ENCODE assay signal across 19 cellular contexts in the genomic region with DNA sequence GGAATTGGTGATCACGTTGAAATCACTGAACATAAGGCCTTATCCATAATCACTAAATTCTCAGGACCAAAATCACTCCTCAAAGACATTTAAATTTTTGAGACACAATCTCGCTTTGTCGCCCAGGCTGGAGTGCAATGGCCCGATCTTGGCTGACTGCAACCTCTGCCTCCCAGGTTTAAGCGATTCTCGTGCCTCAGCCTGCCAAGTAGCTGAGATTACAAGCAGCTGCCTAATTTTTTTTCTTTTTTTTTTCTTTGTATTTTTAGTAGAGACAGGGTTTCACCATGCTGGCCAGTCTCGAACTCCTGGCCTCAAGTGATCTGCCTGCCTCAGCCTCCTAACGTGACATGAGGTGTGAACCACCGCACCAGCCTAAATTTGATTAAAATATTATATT.
DNase-seq lines count a peak whose midpoint lies in the region; ATAC-seq and TF ChIP-seq lines count a peak whose summit lies in the region.
"Had no signal": no experiment of that assay in that cellular context is flagged by ENCODE, and none has a peak within 500 bp of the region (broad histone marks: within the 10 kb centered on the region; RNA-seq: fewer than 3 reads in every experiment).

No MANE protein-coding gene starts in this region.

- H3K4me3 ChIP-seq in left ventricle myocardium inferior (no peak overlapping the region), GM23248 (no peak overlapping the region), thoracic aorta (peak overlapping the region; percentile 25)
- H3K4me3 ChIP-seq: BLaER1 had no signal

- intact Hi-C loops in Right ventricle myocardium inferior (cut with DNase I) (no loop called here), left ventricle myocardium inferior (cut with micrococcal nuclease) (no loop called here)

- peak overlapping the region; percentile 22 for H3K27ac Mint-ChIP-seq in nephron progenitor cell
- H3K27ac Mint-ChIP-seq: CD4-positive, alpha-beta memory T cell had no signal

- H3K27ac ChIP-seq in left ventricle myocardium inferior (replicated peaks) (no peak overlapping the region), GM23248 (peak overlapping the region; percentile 4; the same call in 1 of the 2 replicates), thoracic aorta (peak overlapping the region; percentile 8 to 48)
- H3K27ac ChIP-seq: BLaER1, HL-60 had no signal

- H3K9me3 ChIP-seq in left ventricle myocardium inferior (replicated peaks) (no peaks in the 10 kb centered on the region), GM23248 (ENCODE audit: low read depth) (no peaks in the 10 kb centered on the region), thoracic aorta (no peaks in the 10 kb centered on the region)
- H3K9me3 ChIP-seq: BLaER1 had no signal

- H3K27me3 ChIP-seq in left ventricle myocardium inferior (ENCODE audit: low read depth) (no peaks in the 10 kb centered on the region), GM23248 (replicated peaks; ENCODE audit: insufficient read depth) (no peaks in the 10 kb centered on the region), thoracic aorta (replicated peaks; ENCODE audit: insufficient read depth) (no peaks in the 10 kb centered on the region)
- H3K27me3 ChIP-seq: BLaER1 had no signal

- H3K4me1 ChIP-seq in left ventricle myocardium inferior (peaks cover 6% of the 10 kb centered on the region), GM23248 (ENCODE audit: insufficient read depth) (0 out of 2 replicates have a peak, but pooled peaks cover 4% of the 10 kb centered on the region), thoracic aorta (ENCODE audit: control insufficient read depth in 1 of 2, low read depth in 2 of 2) (peaks cover 4 to 9% of the 10 kb centered on the region in 2 donors)
- H3K4me1 ChIP-seq: BLaER1 had no signal

- WGBS in GM23248 (ENCODE audit: low coverage in 1 of 2, low lambda C conversion rate in 2 of 2, missing lambda C conversion rate in 2 of 2), 2 experiments = 84 to 89% methylated on average over 9 of the region's 9 CpGs

- no peak overlapping the region for H3K4me2 ChIP-seq in GM23248 (ENCODE audit: unreplicated experiment)
- H3K4me2 ChIP-seq: BLaER1 had no signal

- H3K79me2 ChIP-seq in GM23248 (ENCODE audit: insufficient read depth) = 0 out of 2 replicates have a peak, but pooled peaks cover 12% of the 10 kb centered on the region

- peaks cover 29% of the 10 kb centered on the region for H3K36me3 ChIP-seq in left ventricle myocardium inferior
- peaks cover 65% of the 10 kb centered on the region for H3K36me3 ChIP-seq in GM23248 (ENCODE audit: low read depth)
- H3K36me3 ChIP-seq in thoracic aorta = peaks cover 4% of the 10 kb centered on the region
- H3K36me3 ChIP-seq: BLaER1 had no signal

- no peak for TF ChIP-seq CTCF in left ventricle myocardium inferior (IDR thresholded peaks at IDR 0.05; ENCODE audit: borderline replicate concordance)
- no peak for TF ChIP-seq CTCF in nephron progenitor cell (IDR thresholded peaks at IDR 0.05)
- TF ChIP-seq CTCF in thoracic aorta (IDR thresholded peaks at IDR 0.05) = no peak

- H3K4me3 Mint-ChIP-seq in nephron progenitor cell = no peak overlapping the region
- H3K4me3 Mint-ChIP-seq: CD14-positive monocyte; CD4-positive, alpha-beta memory T cell; HFFc6 had no signal

- H3K4me1 Mint-ChIP-seq in nephron progenitor cell = no peaks in the 10 kb centered on the region
- H3K4me1 Mint-ChIP-seq: CD14-positive monocyte; CD4-positive, alpha-beta memory T cell had no signal

- H2AFZ ChIP-seq in GM23248 = no peak overlapping the region

- DNase-seq in Right ventricle myocardium inferior (ENCODE audit: missing footprints) = peak; percentile 23
- DNase-seq in left ventricle myocardium inferior = no peak
- no peak for DNase-seq in GM23248
- DNase-seq in nephron progenitor cell = no peak
- DNase-seq in thoracic aorta (ENCODE audit: low spot score) = no peak
- no peak for DNase-seq in NK-92 (lab: John Stamatoyannopoulos, UW; ENCODE audit: unreplicated experiment)
- DNase-seq in DMS53 treated with DMSO at 0.1 percent for 48 hours (lab: John Stamatoyannopoulos, UW; ENCODE audit: unreplicated experiment) = no peak
- DNase-seq: 8988T; CD4-positive, alpha-beta memory T cell; DMS153; DMS79 treated with DMSO at 0.1 percent for 48 hours; GF-D8; GOT3; H7; HFFc6 had no signal

- H3F3A ChIP-seq in GM23248 (ENCODE audit: insufficient read depth) = peaks cover 65% of the 10 kb centered on the region

- no peak overlapping the region for H3K9ac ChIP-seq in GM23248
- H3K9ac ChIP-seq: BLaER1 had no signal

- ATAC-seq in Right ventricle myocardium inferior = no peak
- ATAC-seq in thoracic aorta (ENCODE audit: insufficient number of reproducible peaks, low FRiP score, low read depth) = no peak
- ATAC-seq: HCT116 had no signal

- no peaks in the 10 kb centered on the region for H3K27me3 Mint-ChIP-seq in nephron progenitor cell (ENCODE audit: low read depth, poor library complexity)
- H3K27me3 Mint-ChIP-seq: CD4-positive, alpha-beta memory T cell had no signal

- H4K20me1 ChIP-seq in GM23248 (ENCODE audit: insufficient read depth) = no peaks in the 10 kb centered on the region
- H4K20me1 ChIP-seq: BLaER1 had no signal

- H3K9me3 Mint-ChIP-seq in nephron progenitor cell = peaks cover 17% of the 10 kb centered on the region
- H3K9me3 Mint-ChIP-seq: HFFc6 had no signal

- in situ Hi-C loops in GM23248 (cut with MboI) = no loop called here

- no peaks in the 10 kb centered on the region for H3K9me2 ChIP-seq in GM23248 (ENCODE audit: insufficient read depth)

- H3K36me3 Mint-ChIP-seq in nephron progenitor cell (ENCODE audit: low read depth) = peaks cover 44% of the 10 kb centered on the region
- H3K36me3 Mint-ChIP-seq: CD14-positive monocyte; CD4-positive, alpha-beta memory T cell had no signal
